Comparison of ENCODE assay signal across 8 cellular contexts in the genomic region with DNA sequence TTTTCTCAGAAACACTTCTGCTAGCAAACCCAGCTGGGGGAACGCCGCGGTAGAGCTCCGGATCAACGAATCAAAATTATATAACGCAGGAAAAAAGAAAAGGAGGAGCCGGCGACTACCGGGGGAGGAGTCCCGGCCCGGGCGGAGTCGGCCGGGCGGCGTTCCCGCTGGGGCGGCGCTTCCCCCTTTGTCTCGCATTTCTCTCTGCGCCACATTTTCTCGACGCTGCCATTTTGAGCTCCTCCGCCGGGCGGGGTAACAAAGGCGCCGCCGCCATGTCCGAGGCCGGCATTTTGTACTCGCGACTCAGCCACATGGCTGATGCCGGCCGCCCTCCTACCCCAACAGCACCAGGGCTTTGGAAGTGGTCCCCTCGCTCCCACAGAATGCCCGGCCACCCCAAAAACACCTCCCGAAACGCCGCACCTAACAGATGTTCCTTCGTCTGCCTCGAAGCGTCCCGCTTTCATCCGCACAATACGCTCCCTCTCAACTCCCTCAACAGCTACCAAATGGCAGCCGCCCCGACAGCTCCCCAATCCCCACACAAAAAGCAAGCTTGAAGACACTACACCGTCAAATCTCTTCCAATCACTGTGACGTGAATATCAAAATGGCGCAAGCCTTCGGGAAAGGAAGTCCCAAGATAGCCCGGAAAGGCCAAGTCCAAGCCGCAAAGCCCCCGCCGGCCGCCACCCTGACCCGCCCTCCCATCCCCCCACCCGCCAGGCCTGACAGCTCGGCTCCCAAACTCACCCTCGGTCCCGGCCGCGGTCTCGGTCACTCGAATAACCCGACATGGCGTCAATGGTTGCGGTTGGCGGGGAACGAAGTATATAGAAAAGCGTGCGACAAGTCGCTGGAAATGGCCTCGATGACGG. TPM values are rescaled to one million over a fixed set of nuclear protein-coding genes. Genes with fewer than 3 reads are reported as not detected.
DNase-seq lines count a peak whose midpoint lies in the region; ATAC-seq and TF ChIP-seq lines count a peak whose summit lies in the region.

No MANE protein-coding gene starts in this region.

- DNase-seq in C1 segment of cervical spinal cord (lab: John Stamatoyannopoulos, UW), result peak; percentile 15 to 86 (median 78)
- peak; percentile 90 for DNase-seq in NCI-H146 (lab: John Stamatoyannopoulos, UW)
- peak; percentile 22 to 91 (median 77) for DNase-seq in amygdala (lab: John Stamatoyannopoulos, UW)
- peak; percentile 91 for DNase-seq in left ventricle myocardium inferior
- DNase-seq in progenitor cell of endocrine pancreas (ENCODE audit: low spot score, unreplicated experiment), result peak; percentile 62
- peak; percentile 87 for DNase-seq in type B pancreatic cell (ENCODE audit: extremely low spot score, unreplicated experiment)

- TF ChIP-seq CTCF in left ventricle myocardium inferior (IDR thresholded peaks at IDR 0.05; ENCODE audit: borderline replicate concordance) (no peak), progenitor cell of endocrine pancreas (IDR thresholded peaks at IDR 0.05; ENCODE audit: unreplicated experiment) (no peak), type B pancreatic cell (conservative IDR thresholded peaks at IDR 0.05) (no peak)

- H3K9me3 ChIP-seq in left ventricle myocardium inferior (replicated peaks), result no peaks in the 10 kb centered on the region

- H3K27ac ChIP-seq in left ventricle myocardium inferior (replicated peaks), result peak overlapping the region; percentile 99

- peaks cover 64% of the 10 kb centered on the region for H3K36me3 ChIP-seq in left ventricle myocardium inferior

- H3K27me3 Mint-ChIP-seq in T-helper 1 cell treated with Interleukin-12 subunit alpha and Interleukin-12 subunit beta and Interleukin-4 antibody, amounts not matched to agents 30 μg/mL and 1 μg/mL, for 36 hours (ENCODE audit: low read depth), result no peaks in the 10 kb centered on the region
- H3K27me3 Mint-ChIP-seq in progenitor cell of endocrine pancreas, result no peaks in the 10 kb centered on the region
- H3K27me3 Mint-ChIP-seq in type B pancreatic cell, result peaks cover 12% of the 10 kb centered on the region

- H3K27me3 ChIP-seq in left ventricle myocardium inferior (ENCODE audit: low read depth), result no peaks in the 10 kb centered on the region

- peak; percentile 42 for ATAC-seq in GM21723 (IDR thresholded peaks at IDR 0.05; ENCODE audit: unreplicated experiment)

- peak overlapping the region; percentile 99 for H3K4me3 Mint-ChIP-seq in T-helper 1 cell treated with Interleukin-12 subunit alpha and Interleukin-12 subunit beta and Interleukin-4 antibody, amounts not matched to agents 30 μg/mL and 1 μg/mL, for 36 hours
- peak overlapping the region; percentile 98 for H3K4me3 Mint-ChIP-seq in progenitor cell of endocrine pancreas (ENCODE audit: low read depth)
- peak overlapping the region; percentile 98 for H3K4me3 Mint-ChIP-seq in type B pancreatic cell

- H3K4me1 ChIP-seq in left ventricle myocardium inferior, result peaks cover 87% of the 10 kb centered on the region

- intact Hi-C loops in left ventricle myocardium inferior (cut with micrococcal nuclease), result no loop called here

- peak overlapping the region; percentile 86 for H3K4me3 ChIP-seq in left ventricle myocardium inferior

- no peaks in the 10 kb centered on the region for H3K9me3 Mint-ChIP-seq in T-helper 1 cell treated with Interleukin-12 subunit alpha and Interleukin-12 subunit beta and Interleukin-4 antibody, amounts not matched to agents 30 μg/mL and 1 μg/mL, for 36 hours
- no peaks in the 10 kb centered on the region for H3K9me3 Mint-ChIP-seq in progenitor cell of endocrine pancreas (ENCODE audit: low read depth)
- H3K9me3 Mint-ChIP-seq in type B pancreatic cell, result no peaks in the 10 kb centered on the region

- peaks cover 55% of the 10 kb centered on the region for H3K36me3 Mint-ChIP-seq in T-helper 1 cell treated with Interleukin-12 subunit alpha and Interleukin-12 subunit beta and Interleukin-4 antibody, amounts not matched to agents 30 μg/mL and 1 μg/mL, for 36 hours (ENCODE audit: low read depth)
- peaks cover 48% of the 10 kb centered on the region for H3K36me3 Mint-ChIP-seq in progenitor cell of endocrine pancreas (ENCODE audit: insufficient read depth)
- peaks cover 65% of the 10 kb centered on the region for H3K36me3 Mint-ChIP-seq in type B pancreatic cell

- H3K27ac Mint-ChIP-seq in T-helper 1 cell treated with Interleukin-12 subunit alpha and Interleukin-12 subunit beta and Interleukin-4 antibody, amounts not matched to agents 30 μg/mL and 1 μg/mL, for 36 hours, result peak overlapping the region; percentile 100
- H3K27ac Mint-ChIP-seq in progenitor cell of endocrine pancreas (peak overlapping the region; percentile 100), type B pancreatic cell (peak overlapping the region; percentile 100)

- peaks cover 53% of the 10 kb centered on the region for H3K4me1 Mint-ChIP-seq in T-helper 1 cell treated with Interleukin-12 subunit alpha and Interleukin-12 subunit beta and Interleukin-4 antibody, amounts not matched to agents 30 μg/mL and 1 μg/mL, for 36 hours (ENCODE audit: low read depth)
- peaks cover 33% of the 10 kb centered on the region for H3K4me1 Mint-ChIP-seq in progenitor cell of endocrine pancreas (ENCODE audit: low read depth)
- peaks cover 33% of the 10 kb centered on the region for H3K4me1 Mint-ChIP-seq in type B pancreatic cell (ENCODE audit: unreplicated experiment)

RNA-seq across cellular contexts. Expression of gene DDX5, which starts 0.5 kb away (rescaled TPM):
- total RNA-seq in left ventricle myocardium inferior (326 TPM), progenitor cell of endocrine pancreas (918 and 925 TPM in 2 replicates), type B pancreatic cell (ENCODE audit: low replicate concordance) (729 and 758 TPM in 2 replicates)

RNA-seq across cellular contexts. Expression of gene CEP95, which starts 1.2 kb away (rescaled TPM):
- total RNA-seq in left ventricle myocardium inferior (10.1 TPM), progenitor cell of endocrine pancreas (102 and 108 TPM in 2 replicates), type B pancreatic cell (ENCODE audit: low replicate concordance) (52.1 and 76.2 TPM in 2 replicates)

RNA-seq across cellular contexts. Expression of gene POLG2, which starts 8.7 kb away (rescaled TPM):
- total RNA-seq in left ventricle myocardium inferior (9.7 TPM), progenitor cell of endocrine pancreas (33.1 and 33.7 TPM in 2 replicates), type B pancreatic cell (ENCODE audit: low replicate concordance) (15.4 and 22.9 TPM in 2 replicates)

RNA-seq across cellular contexts. Expression of gene MILR1, which starts 56.6 kb away (rescaled TPM):
- total RNA-seq in left ventricle myocardium inferior (2.5 TPM), progenitor cell of endocrine pancreas (not detected in 2 replicates), type B pancreatic cell (ENCODE audit: low replicate concordance) (not detected in 2 replicates)

Comparison
In these comparisons a context has a peak if more than half of its experiments do, and no peak if none do; other contexts are left out.
1. Peak in every context shown above with its lines: DNase-seq, ATAC-seq, H3K4me3 ChIP-seq and H3K27ac ChIP-seq.